In genomic region chr14:44886860-44887595, GRCh38 we compare ENCODE assay signal across 29 cellular contexts.
"Had no signal": no experiment of that assay in that cellular context is flagged by ENCODE, and none has a peak within 500 bp of the region (broad histone marks: within the 10 kb centered on the region; RNA-seq: fewer than 3 reads in every experiment).

No MANE protein-coding gene starts in this region.

- H3K4me1 Mint-ChIP-seq: T-helper 17 cell had no signal

- H3K27ac Mint-ChIP-seq: activated CD4-positive, alpha-beta memory T cell treated with anti-CD3 and anti-CD28 coated beads, Interleukin-2, amount 10 ng/mL, durations not matched to agents 7 days and 5 days; activated CD4-positive, alpha-beta T cell treated with anti-CD3 and anti-CD28 coated beads, Interleukin-2, amount 10 ng/mL, durations not matched to agents 7 days and 5 days; activated naive CD8-positive, alpha-beta T cell; activated T-helper 17 cell treated with anti-CD3 and anti-CD28 coated beads, Interleukin-2, amount 50 U/mL, for 72 hours; T-helper 17 cell; T-helper 2 cell treated with Interferon-gamma antibody and Interleukin-4, amounts not matched to agents 5 μg/mL and 100 μg/mL, for 36 hours had no signal

- H3K36me3 ChIP-seq: colonic mucosa, esophagus squamous epithelium, gastroesophageal sphincter, heart right ventricle had no signal

- H3K4me1 ChIP-seq: body of pancreas, colonic mucosa, esophagus squamous epithelium, gastroesophageal sphincter, heart right ventricle had no signal

- H3K9me3 ChIP-seq: body of pancreas, colonic mucosa had no signal

- H3K4me3 ChIP-seq: body of pancreas, colonic mucosa, esophagus squamous epithelium, gastroesophageal sphincter, heart right ventricle had no signal

- H3K27me3 ChIP-seq: body of pancreas, colonic mucosa, esophagus squamous epithelium, gastroesophageal sphincter, heart right ventricle had no signal

- H3K4me3 Mint-ChIP-seq: activated CD4-positive, alpha-beta memory T cell treated with anti-CD3 and anti-CD28 coated beads, Interleukin-2, amount 10 ng/mL, durations not matched to agents 7 days and 5 days; activated CD4-positive, alpha-beta T cell treated with anti-CD3 and anti-CD28 coated beads, Interleukin-2, amount 10 ng/mL, durations not matched to agents 7 days and 5 days; activated naive CD8-positive, alpha-beta T cell; activated T-cell treated with anti-CD3 and anti-CD28 coated beads, Interleukin-2, amount 50 U/mL, for 4 hours; activated T-helper 17 cell treated with anti-CD3 and anti-CD28 coated beads, Interleukin-2, amount 50 U/mL, for 72 hours; T-helper 17 cell; T-helper 2 cell treated with Interferon-gamma antibody and Interleukin-4, amounts not matched to agents 5 μg/mL and 100 μg/mL, for 36 hours had no signal

- H3K27me3 Mint-ChIP-seq: activated T-helper 17 cell treated with anti-CD3 and anti-CD28 coated beads, Interleukin-2, amount 50 U/mL, for 72 hours; T-helper 17 cell had no signal

- H3K27ac ChIP-seq: body of pancreas, colonic mucosa, epithelial cell of prostate, esophagus squamous epithelium, gastroesophageal sphincter, heart right ventricle had no signal

- ATAC-seq: activated T-cell treated with anti-CD3 and anti-CD28 coated beads, Interleukin-2, amount 50 U/mL, for 4 hours; activated T-helper 17 cell treated with anti-CD3 and anti-CD28 coated beads, Interleukin-2, amount 50 U/mL, for 72 hours; body of pancreas; gastroesophageal sphincter; heart right ventricle; T-helper 17 cell had no signal

- DNase-seq: activated CD4-positive, alpha-beta memory T cell treated with anti-CD3 and anti-CD28 coated beads, Interleukin-2, amount 10 ng/mL, durations not matched to agents 7 days and 5 days; activated CD4-positive, alpha-beta T cell treated with anti-CD3 and anti-CD28 coated beads for 1 hour; activated CD4-positive, alpha-beta T cell treated with anti-CD3 and anti-CD28 coated beads for 4 hours; activated CD4-positive, alpha-beta T cell treated with anti-CD3 and anti-CD28 coated beads, Interleukin-2, amount 10 ng/mL, durations not matched to agents 7 days and 5 days; activated CD4-positive, alpha-beta T cell treated with anti-CD3 and anti-CD28 coated beads, Interleukin-2, amount 50 U/mL, for 4 hours; activated CD4-positive, CD25-positive, alpha-beta regulatory T cell; activated effector memory CD4-positive, alpha-beta T cell treated with Interleukin-2 at 50 U/mL for 16 hours; activated gamma-delta T cell treated with Interleukin-2 at 50 U/mL for 16 hours; activated naive CD4-positive, alpha-beta T cell treated with anti-CD3 and anti-CD28 coated beads, Interleukin-2, amount 50 U/mL, for 16 hours; activated naive CD4-positive, alpha-beta T cell treated with Interleukin-2 at 50 U/mL for 16 hours; activated T-cell treated with anti-CD3 and anti-CD28 coated beads, Interleukin-2, amount 50 U/mL, for 4 hours; amniotic stem cell; anterior cingulate cortex; body of pancreas; colonic mucosa; effector CD8-positive, alpha-beta T cell; esophagus squamous epithelium; foreskin melanocyte; heart right ventricle; T-helper 1 cell; T-helper 17 cell; T1000 had no signal

- FAIRE-seq: endometrium, endothelial cell of umbilical vein had no signal
